Comparison of ENCODE assay signal across 15 cellular contexts in genomic region chr13:61664821-61665705, GRCh38.
DNase-seq lines count a peak whose midpoint lies in the region; ATAC-seq and TF ChIP-seq lines count a peak whose summit lies in the region.
"Had no signal": no experiment of that assay in that cellular context is flagged by ENCODE, and none has a peak within 500 bp of the region (broad histone marks: within the 10 kb centered on the region; RNA-seq: fewer than 3 reads in every experiment).

No MANE protein-coding gene starts in this region.

- DNase-seq in DMS53 (lab: John Stamatoyannopoulos, UW) (peak; percentile 87), NCI-H460 (ENCODE audit: extremely low read depth, low read depth) (peak; percentile 17), endodermal cell (peak; percentile 60), mucosa of gallbladder (ENCODE audit: low spot score) (peak; percentile 81), C1 segment of cervical spinal cord (lab: John Stamatoyannopoulos, UW) (no peak)
- no peak for DNase-seq in NK-92 treated with Interleukin-12 subunit alpha and Interleukin-12 subunit beta, amount 100 ng/mL, for 24 hours (lab: John Stamatoyannopoulos, UW)
- DNase-seq: activated naive CD4-positive, alpha-beta T cell treated with anti-CD3 and anti-CD28 coated beads, Interleukin-2, amount 50 U/mL, for 16 hours; KG1; left colon; ovary; SIG-M5; stimulated activated CD4-positive, alpha-beta T cell treated with anti-CD3 and anti-CD28 coated beads, Interleukin-2, amount 100 ng/mL, for 48 hours; stimulated activated naive CD4-positive, alpha-beta T cell treated with Interleukin-2 at 50 U/mL for 16 hours had no signal

- H3K36me3 Mint-ChIP-seq in endodermal cell (ENCODE audit: low read depth): no peaks in the 10 kb centered on the region

- TF ChIP-seq CTCF in endodermal cell (conservative IDR thresholded peaks at IDR 0.05): peak; percentile 10

- no peaks in the 10 kb centered on the region for H3K27me3 Mint-ChIP-seq in endodermal cell (ENCODE audit: insufficient read depth)

- H3K9ac ChIP-seq in endodermal cell (ENCODE audit: extremely low read depth, low read length, poor library complexity, severe bottlenecking): no peak overlapping the region

- H3K27ac Mint-ChIP-seq in endodermal cell: peak overlapping the region; percentile 44

- no peak overlapping the region for H3K4me3 Mint-ChIP-seq in endodermal cell

- H3K9me3 Mint-ChIP-seq in endodermal cell: no peaks in the 10 kb centered on the region

- H3K4me3 ChIP-seq in endodermal cell (ENCODE audit: low read length): no peak overlapping the region
- H3K4me3 ChIP-seq: ovary had no signal

- no peaks in the 10 kb centered on the region for H3K9me3 ChIP-seq in endodermal cell (ENCODE audit: control insufficient read depth, low read length)
- H3K9me3 ChIP-seq: ovary had no signal

- H3K4me1 ChIP-seq in endodermal cell (ENCODE audit: control insufficient read depth, insufficient read depth, low read length): peaks cover 13% of the 10 kb centered on the region

- 79 to 82% methylated on average over 6 to 11 of the region's 11 CpGs for WGBS in endodermal cell (ENCODE audit: insufficient coverage in 1 of 2, insufficient read length in 1 of 2), 2 experiments

- ATAC-seq in GM18909 (IDR thresholded peaks at IDR 0.05; ENCODE audit: poor library complexity, unreplicated experiment) (no peak), HG03565 (IDR thresholded peaks at IDR 0.05; ENCODE audit: unreplicated experiment) (no peak)
- ATAC-seq: left colon had no signal

- H3K36me3 ChIP-seq in endodermal cell (ENCODE audit: control insufficient read depth, insufficient read depth, low read length): no peaks in the 10 kb centered on the region
- H3K36me3 ChIP-seq: ovary had no signal

- H3K4me1 Mint-ChIP-seq in endodermal cell: peaks cover 45% of the 10 kb centered on the region

- H3K27ac ChIP-seq in endodermal cell (ENCODE audit: low read depth, low read length): peak overlapping the region; percentile 13
- H3K27ac ChIP-seq: ovary had no signal

- H3K27me3 ChIP-seq in endodermal cell (ENCODE audit: control insufficient read depth, insufficient read depth, low read length, poor library complexity, severe bottlenecking): no peaks in the 10 kb centered on the region
- H3K27me3 ChIP-seq: ovary had no signal

Comparison
In these comparisons a context has a peak if more than half of its experiments do, and no peak if none do; other contexts are left out.
1. DNase-seq: peak in DMS53 (single experiment), NCI-H460 (single experiment), endodermal cell (single experiment) and mucosa of gallbladder (single experiment); none in NK-92 treated with Interleukin-12 subunit alpha and Interleukin-12 subunit beta, amount 100 ng/mL, for 24 hours (single experiment) and C1 segment of cervical spinal cord (0 of 14).